ENCODE assay signal across 27 cellular contexts in the genomic region with DNA sequence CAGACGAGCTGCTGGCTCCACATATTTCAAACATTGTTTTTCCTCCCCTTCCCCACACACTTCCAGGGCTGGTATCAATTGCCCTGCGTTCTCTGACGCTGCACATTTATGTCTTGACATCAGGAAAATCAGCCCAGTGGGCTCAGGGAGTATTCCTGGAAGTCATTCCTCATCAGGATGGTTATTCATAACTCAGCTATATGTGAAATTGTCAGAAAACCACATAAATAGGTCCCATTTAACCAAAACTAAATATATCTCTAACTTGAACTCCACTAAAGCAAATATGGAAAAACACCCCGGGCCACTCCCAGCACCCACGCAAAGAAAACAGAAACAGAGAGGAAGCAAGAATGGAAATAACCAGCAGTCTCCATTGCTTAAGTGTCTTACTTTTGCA.
DNase-seq lines count a peak whose midpoint lies in the region; ATAC-seq and TF ChIP-seq lines count a peak whose summit lies in the region.
"Had no signal": no experiment of that assay in that cellular context is flagged by ENCODE, and none has a peak within 500 bp of the region (broad histone marks: within the 10 kb centered on the region; RNA-seq: fewer than 3 reads in every experiment).

No MANE protein-coding gene starts in this region.

- H3K4me1 ChIP-seq in right atrium auricular region (peaks cover 0 to 15% of the 10 kb centered on the region in 2 donors), heart left ventricle (peaks cover 0 to 44% (median 7%) of the 10 kb centered on the region in 12 donors), endodermal cell (ENCODE audit: control insufficient read depth, insufficient read depth, low read length) (no peaks in the 10 kb centered on the region), neutrophil (ENCODE audit: control insufficient read depth in 1 of 2, insufficient read depth in 1 of 2, low read depth in 1 of 2, low read length in 1 of 2) (peaks cover 47 to 54% of the 10 kb centered on the region in 2 experiments)
- H3K4me1 ChIP-seq: SJCRH30 had no signal

- WGBS in heart left ventricle, 4 donors = 78 to 85% (median 82%) methylated on average over 5 of the region's 5 CpGs
- WGBS in endodermal cell (ENCODE audit: insufficient coverage in 1 of 2, insufficient read length in 1 of 2), 2 experiments = 90 to 92% methylated on average over 5 of the region's 5 CpGs

- peaks cover 10% of the 10 kb centered on the region for H3K4me1 Mint-ChIP-seq in endodermal cell
- peaks cover 8% of the 10 kb centered on the region for H3K4me1 Mint-ChIP-seq in activated T-cell treated with anti-CD3 and anti-CD28 coated beads, Interleukin-2, amount 50 U/mL, for 72 hours (ENCODE audit: low read depth)

- H3K27me3 Mint-ChIP-seq in endodermal cell (ENCODE audit: insufficient read depth) = no peaks in the 10 kb centered on the region
- H3K27me3 Mint-ChIP-seq in activated T-cell treated with anti-CD3 and anti-CD28 coated beads, Interleukin-2, amount 50 U/mL, for 72 hours (ENCODE audit: low read depth) = no peaks in the 10 kb centered on the region
- H3K27me3 Mint-ChIP-seq: activated naive CD8-positive, alpha-beta T cell treated with anti-CD3 and anti-CD28 coated beads, Interleukin-2, amount 50 U/mL, for 24 hours had no signal

- H3K36me3 ChIP-seq in right atrium auricular region (no peaks in the 10 kb centered on the region), heart left ventricle (peaks cover 0 to 2% (median 0%) of the 10 kb centered on the region in 9 donors), endodermal cell (ENCODE audit: control insufficient read depth, insufficient read depth, low read length) (no peaks in the 10 kb centered on the region), neutrophil (no peaks in the 10 kb centered on the region)
- H3K36me3 ChIP-seq: lower lobe of right lung, SJCRH30, spleen, transverse colon had no signal

- DNase-seq in right atrium auricular region (ENCODE audit: low spot score) (peak; percentile 54), heart left ventricle (no peak), endodermal cell (peak; percentile 5), GF-D8 (lab: John Stamatoyannopoulos, UW) (no peak), pons (ENCODE audit: low spot score) (no peak), GM19240 (ENCODE audit: insufficient read length, low spot score) (no peak)
- no peak for DNase-seq in activated T-cell treated with anti-CD3 and anti-CD28 coated beads, Interleukin-2, amount 50 U/mL, for 72 hours
- DNase-seq: activated CD8-positive, alpha-beta T cell treated with anti-CD3 and anti-CD28 coated beads, Interleukin-2, amount 10 ng/mL, durations not matched to agents 7 days and 5 days; activated gamma-delta T cell treated with Interleukin-2 at 50 U/mL for 16 hours; activated naive CD8-positive, alpha-beta T cell treated with anti-CD3 and anti-CD28 coated beads, Interleukin-2, amount 50 U/mL, for 24 hours; activated T-cell treated with anti-CD3 and anti-CD28 coated beads for 4 hours; AML-193; cortex of kidney; DMS79; lower lobe of right lung; NCI-H1694 treated with DMSO at 0.1 percent for 48 hours; NCI-H2171; NCI-H510A treated with DMSO at 0.1 percent for 48 hours; NK-92 treated with Interleukin-12 subunit alpha and Interleukin-12 subunit beta, amount 100 ng/mL, for 24 hours; SJCRH30; spleen; stimulated activated CD4-positive, alpha-beta T cell treated with anti-CD3 and anti-CD28 coated beads, Interleukin-4, amount 100 ng/mL, for 1 hour; stimulated activated naive CD4-positive, alpha-beta T cell; transverse colon had no signal

- TF ChIP-seq POLR2A in heart left ventricle (IDR thresholded peaks at IDR 0.05) = no peak

- H3K4me3 ChIP-seq in right atrium auricular region (no peak overlapping the region), heart left ventricle (no peak overlapping the region), endodermal cell (ENCODE audit: low read length) (no peak overlapping the region), neutrophil (ENCODE audit: low read depth in 1 of 2, low read length in 1 of 2) (no peak overlapping the region)
- H3K4me3 ChIP-seq: lower lobe of right lung, SJCRH30, spleen, transverse colon had no signal

- no peaks in the 10 kb centered on the region for H3K27me3 ChIP-seq in right atrium auricular region
- no peaks in the 10 kb centered on the region for H3K27me3 ChIP-seq in heart left ventricle
- H3K27me3 ChIP-seq in endodermal cell (ENCODE audit: control insufficient read depth, insufficient read depth, low read length, poor library complexity, severe bottlenecking) = no peaks in the 10 kb centered on the region
- H3K27me3 ChIP-seq in neutrophil = no peaks in the 10 kb centered on the region
- H3K27me3 ChIP-seq: SJCRH30, spleen, transverse colon had no signal

- no peak for ATAC-seq in heart left ventricle
- ATAC-seq in activated T-cell treated with anti-CD3 and anti-CD28 coated beads, Interleukin-2, amount 50 U/mL, for 72 hours (replicated peaks in 1 of 2) = no peak
- ATAC-seq: activated CD8-positive, alpha-beta T cell treated with anti-CD3 and anti-CD28 coated beads, Interleukin-2, amount 10 ng/mL, durations not matched to agents 7 days and 5 days; activated naive CD8-positive, alpha-beta T cell treated with anti-CD3 and anti-CD28 coated beads, Interleukin-2, amount 50 U/mL, for 24 hours; HCT116; lower lobe of right lung had no signal

- TF ChIP-seq CTCF in right atrium auricular region (IDR thresholded peaks at IDR 0.05) = no peak
- no peak for TF ChIP-seq CTCF in heart left ventricle (IDR thresholded peaks at IDR 0.05)
- no peak for TF ChIP-seq CTCF in endodermal cell (conservative IDR thresholded peaks at IDR 0.05)
- no peak for TF ChIP-seq CTCF in neutrophil (IDR thresholded peaks at IDR 0.05)

- H3K9me3 Mint-ChIP-seq in endodermal cell = no peaks in the 10 kb centered on the region
- H3K9me3 Mint-ChIP-seq in activated T-cell treated with anti-CD3 and anti-CD28 coated beads, Interleukin-2, amount 50 U/mL, for 72 hours = peaks cover 0 to 4% of the 10 kb centered on the region in 2 donors
- H3K9me3 Mint-ChIP-seq: activated naive CD8-positive, alpha-beta T cell treated with anti-CD3 and anti-CD28 coated beads, Interleukin-2, amount 50 U/mL, for 24 hours had no signal

- H3K36me3 Mint-ChIP-seq in endodermal cell (ENCODE audit: low read depth) = no peaks in the 10 kb centered on the region
- peaks cover 0 to 2% of the 10 kb centered on the region in 2 donors for H3K36me3 Mint-ChIP-seq in activated T-cell treated with anti-CD3 and anti-CD28 coated beads, Interleukin-2, amount 50 U/mL, for 72 hours (ENCODE audit: insufficient read depth in 2 of 2)

- no peak overlapping the region for H3K27ac Mint-ChIP-seq in endodermal cell
- no peak overlapping the region for H3K27ac Mint-ChIP-seq in activated T-cell treated with anti-CD3 and anti-CD28 coated beads, Interleukin-2, amount 50 U/mL, for 72 hours
- H3K27ac Mint-ChIP-seq: activated CD8-positive, alpha-beta T cell treated with anti-CD3 and anti-CD28 coated beads, Interleukin-2, amount 10 ng/mL, durations not matched to agents 7 days and 5 days; activated naive CD8-positive, alpha-beta T cell treated with anti-CD3 and anti-CD28 coated beads, Interleukin-2, amount 50 U/mL, for 24 hours had no signal

- intact Hi-C loops in heart left ventricle (cut with DNase I) = no loop called here

- H3K4me3 Mint-ChIP-seq in endodermal cell = no peak overlapping the region
- no peak overlapping the region for H3K4me3 Mint-ChIP-seq in activated T-cell treated with anti-CD3 and anti-CD28 coated beads, Interleukin-2, amount 50 U/mL, for 72 hours
- H3K4me3 Mint-ChIP-seq: activated CD8-positive, alpha-beta T cell treated with anti-CD3 and anti-CD28 coated beads, Interleukin-2, amount 10 ng/mL, durations not matched to agents 7 days and 5 days; activated naive CD8-positive, alpha-beta T cell treated with anti-CD3 and anti-CD28 coated beads, Interleukin-2, amount 50 U/mL, for 24 hours had no signal

- no peaks in the 10 kb centered on the region for H3K9me3 ChIP-seq in right atrium auricular region
- H3K9me3 ChIP-seq in heart left ventricle = no peaks in the 10 kb centered on the region
- H3K9me3 ChIP-seq in endodermal cell (ENCODE audit: control insufficient read depth, low read length) = no peaks in the 10 kb centered on the region
- no peaks in the 10 kb centered on the region for H3K9me3 ChIP-seq in neutrophil
- H3K9me3 ChIP-seq: lower lobe of right lung, SJCRH30, transverse colon had no signal

- H3K27ac ChIP-seq in right atrium auricular region = peak overlapping the region in 1 of 2 donors; percentile 16
- H3K27ac ChIP-seq in heart left ventricle = peak overlapping the region in 4 of 12 donors; percentile 40 to 67 (median 55)
- no peak overlapping the region for H3K27ac ChIP-seq in endodermal cell (ENCODE audit: low read depth, low read length)
- peak overlapping the region; percentile 80 for H3K27ac ChIP-seq in neutrophil
- H3K27ac ChIP-seq: HL-60, lower lobe of right lung, SJCRH30, transverse colon had no signal

- H3K9ac ChIP-seq in endodermal cell (ENCODE audit: extremely low read depth, low read length, poor library complexity, severe bottlenecking) = no peak overlapping the region

Comparison
In these comparisons a context has a peak if more than half of its experiments do, and no peak if none do; other contexts are left out.
1. DNase-seq: peak in right atrium auricular region (single experiment) and endodermal cell (single experiment); none in heart left ventricle (0 of 5), GF-D8 (single experiment), pons (single experiment), GM19240 (single experiment) and activated T-cell treated with anti-CD3 and anti-CD28 coated beads, Interleukin-2, amount 50 U/mL, for 72 hours (0 of 2).